Comparison of ENCODE assay signal across 11 cellular contexts in genomic region chr10:128209862-128210214, GRCh38.
DNase-seq lines count a peak whose midpoint lies in the region; ATAC-seq and TF ChIP-seq lines count a peak whose summit lies in the region.
"Had no signal": no experiment of that assay in that cellular context is flagged by ENCODE, and none has a peak within 500 bp of the region (broad histone marks: within the 10 kb centered on the region; RNA-seq: fewer than 3 reads in every experiment).

No MANE protein-coding gene starts in this region.

- intact Hi-C loops in CD14-positive monocyte (cut with micrococcal nuclease) = loop anchor here in 1 of 2 donors (10.0 kb wide), 1 partner anchor 75 kb away; no protein-coding TSS in a partner anchor

- H3K36me3 ChIP-seq in KMS-11 (ENCODE audit: insufficient read depth) (no peaks in the 10 kb centered on the region), ectodermal cell (ENCODE audit: control insufficient read depth, insufficient read depth, low read length) (no peaks in the 10 kb centered on the region)

- H3K9me3 ChIP-seq in ectodermal cell (ENCODE audit: control insufficient read depth, low read length) = no peaks in the 10 kb centered on the region
- H3K9me3 ChIP-seq: testis had no signal

- no peak overlapping the region for H3K9ac ChIP-seq in KMS-11

- H3K4me3 Mint-ChIP-seq in CD14-positive monocyte (peak overlapping the region; percentile 51 to 73), osteocyte (ENCODE audit: unreplicated experiment) (peak overlapping the region; percentile 51)

- H3K27ac ChIP-seq in KMS-11 (no peak overlapping the region), ectodermal cell (ENCODE audit: insufficient read depth, low read depth, low read length, poor library complexity, severe bottlenecking) (no peak overlapping the region)
- H3K27ac ChIP-seq: PC-9, testis had no signal

- H3K4me1 ChIP-seq in KMS-11 (ENCODE audit: low read depth, poor library complexity, severe bottlenecking) = peaks cover 3% of the 10 kb centered on the region
- no peaks in the 10 kb centered on the region for H3K4me1 ChIP-seq in ectodermal cell (ENCODE audit: control insufficient read depth, insufficient read depth, low read length)

- H3K36me3 Mint-ChIP-seq in CD14-positive monocyte = peaks cover 0 to 3% of the 10 kb centered on the region in 2 donors
- H3K36me3 Mint-ChIP-seq in osteocyte (ENCODE audit: unreplicated experiment) = no peaks in the 10 kb centered on the region

- H3K79me2 ChIP-seq in KMS-11 (ENCODE audit: insufficient read depth, low read depth) = no peaks in the 10 kb centered on the region

- H3K4me3 ChIP-seq in KMS-11 (IDR thresholded peaks at IDR 0.05; ENCODE audit: insufficient read depth, low read depth, low read length) (no peak overlapping the region), ectodermal cell (ENCODE audit: insufficient read depth, low read depth, low read length) (peak overlapping the region; percentile 56)
- H3K4me3 ChIP-seq: PC-9 had no signal

- ATAC-seq in GM19455 (IDR thresholded peaks at IDR 0.05; ENCODE audit: unreplicated experiment) (no peak), HG03354 (IDR thresholded peaks at IDR 0.05; ENCODE audit: poor library complexity, severe bottlenecking, unreplicated experiment) (no peak)

- peak overlapping the region; percentile 85; the same call in 1 of the 2 replicates for H2AFZ ChIP-seq in KMS-11 (ENCODE audit: low read depth)
- H2AFZ ChIP-seq: PC-9 had no signal

- H3K4me2 ChIP-seq in KMS-11 = no peak overlapping the region
- H3K4me2 ChIP-seq: PC-9 had no signal

- H3K27me3 ChIP-seq in KMS-11 (ENCODE audit: insufficient read depth, low read depth) = no peaks in the 10 kb centered on the region
- peaks cover 24% of the 10 kb centered on the region for H3K27me3 ChIP-seq in ectodermal cell (ENCODE audit: control insufficient read depth, insufficient read depth, low read length, poor library complexity, severe bottlenecking)
- H3K27me3 ChIP-seq: testis had no signal

- no peaks in the 10 kb centered on the region for H4K20me1 ChIP-seq in KMS-11 (ENCODE audit: insufficient read depth)

- H3K4me1 Mint-ChIP-seq in CD14-positive monocyte = peaks cover 13% of the 10 kb centered on the region
- peaks cover 4% of the 10 kb centered on the region for H3K4me1 Mint-ChIP-seq in osteocyte (ENCODE audit: unreplicated experiment)

- peaks cover 6 to 25% (median 21%) of the 10 kb centered on the region in 3 donors for H3K27me3 Mint-ChIP-seq in CD14-positive monocyte (ENCODE audit: low read depth in 3 of 3)
- no peaks in the 10 kb centered on the region for H3K27me3 Mint-ChIP-seq in osteocyte (ENCODE audit: unreplicated experiment)

- no peak for DNase-seq in CD14-positive monocyte (ENCODE audit: low spot score)
- no peak for DNase-seq in osteocyte (ENCODE audit: extremely low spot score, unreplicated experiment)
- DNase-seq in mucosa of gallbladder (ENCODE audit: low spot score) = no peak
- no peak for DNase-seq in epidermal melanocyte (ENCODE audit: insufficient read length, low spot score)
- DNase-seq: DMS 273 treated with DMSO at 0.1 percent for 48 hours had no signal

- no peak overlapping the region for H3K27ac Mint-ChIP-seq in CD14-positive monocyte
- H3K27ac Mint-ChIP-seq in osteocyte (ENCODE audit: unreplicated experiment) = no peak overlapping the region

- TF ChIP-seq CTCF in CD14-positive monocyte (IDR thresholded peaks at IDR 0.05) (no peak), KMS-11 (conservative IDR thresholded peaks at IDR 0.05; ENCODE audit: low read depth, low read length) (no peak), osteocyte (IDR thresholded peaks at IDR 0.05) (no peak)

- H3K9me3 Mint-ChIP-seq in CD14-positive monocyte (peaks cover 0 to 11% (median 0%) of the 10 kb centered on the region in 7 donors), osteocyte (ENCODE audit: unreplicated experiment) (no peaks in the 10 kb centered on the region)

- 89 to 91% methylated on average over 13 of the region's 13 CpGs for WGBS in ectodermal cell, 2 experiments
